ENCODE assay signal across 23 cellular contexts in genomic region chrX:54933150-54933826, GRCh38.
"Had no signal": no experiment of that assay in that cellular context is flagged by ENCODE, and none has a peak within 500 bp of the region (broad histone marks: within the 10 kb centered on the region; RNA-seq: fewer than 3 reads in every experiment).

No MANE protein-coding gene starts in this region.

- H3K4me3 Mint-ChIP-seq: immature natural killer cell had no signal

- H3K27me3 Mint-ChIP-seq: naive B cell had no signal

- FAIRE-seq: colon, endothelial cell of umbilical vein, frontal cortex, keratinocyte had no signal

- H2AFZ ChIP-seq: hepatocyte had no signal

- H3K9me3 Mint-ChIP-seq: immature natural killer cell had no signal

- H3K36me3 ChIP-seq: left lung, lower lobe of right lung had no signal

- H3K4me3 ChIP-seq: coronary artery, dorsolateral prefrontal cortex, esophagus muscularis mucosa, gastroesophageal sphincter, heart left ventricle, hepatocyte, left lung, lower lobe of right lung, mucosa of descending colon had no signal

- H3K4me2 ChIP-seq: hepatocyte had no signal

- H3K4me1 ChIP-seq: esophagus muscularis mucosa, foreskin keratinocyte, gastroesophageal sphincter, heart left ventricle, left lung, lower lobe of right lung had no signal

- H3K27ac ChIP-seq: coronary artery, dorsolateral prefrontal cortex, esophagus muscularis mucosa, foreskin keratinocyte, gastroesophageal sphincter, heart left ventricle, hepatocyte, left lung, lower lobe of right lung had no signal

- H3K79me2 ChIP-seq: hepatocyte had no signal

- H3K4me1 Mint-ChIP-seq: immature natural killer cell, naive B cell had no signal

- DNase-seq: dermis blood vessel endothelial cell; dorsolateral prefrontal cortex; effector CD4-positive, alpha-beta T cell; effector memory CD4-positive, alpha-beta T cell; foreskin keratinocyte; heart left ventricle; hypothalamus; immature natural killer cell; left cardiac atrium; left lung; left ventricle myocardium superior; lower lobe of right lung; mesenchymal stem cell; mucosa of descending colon; naive B cell had no signal

- H3K36me3 Mint-ChIP-seq: naive B cell had no signal

- H3K9me3 ChIP-seq: esophagus muscularis mucosa, gastroesophageal sphincter, heart left ventricle, left lung, lower lobe of right lung, mucosa of descending colon had no signal

- H3K27me3 ChIP-seq: esophagus muscularis mucosa, foreskin keratinocyte, gastroesophageal sphincter, heart left ventricle, hepatocyte, left lung had no signal

- ATAC-seq: foreskin keratinocyte, gastroesophageal sphincter, heart left ventricle, left cardiac atrium, left lung, left ventricle myocardium superior, lower lobe of right lung, mucosa of descending colon had no signal

- H3K27ac Mint-ChIP-seq: immature natural killer cell had no signal
